Comparison of ENCODE assay signal across 43 cellular contexts in the genomic region with DNA sequence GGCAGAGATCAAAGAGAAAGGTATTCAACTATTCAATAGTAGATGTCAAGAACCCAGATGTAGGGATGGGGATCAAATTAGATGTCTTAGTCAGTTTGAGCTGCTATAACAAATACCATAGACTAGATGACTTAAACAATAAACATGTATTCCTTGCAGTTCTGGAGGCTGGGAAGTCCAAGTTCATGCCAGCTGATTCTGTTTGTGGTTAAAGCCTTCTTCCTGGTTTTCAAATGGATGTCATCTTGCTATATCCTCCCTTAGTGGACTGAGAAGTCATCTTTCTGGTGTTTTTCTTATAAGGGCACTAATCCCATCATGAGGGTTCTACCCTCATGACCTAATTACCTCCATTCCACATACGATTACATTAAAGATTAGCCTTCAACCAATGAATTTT. TPM values are rescaled to one million over a fixed set of nuclear protein-coding genes. Genes with fewer than 3 reads are reported as not detected.
"Had no signal": no experiment of that assay in that cellular context is flagged by ENCODE, and none has a peak within 500 bp of the region (broad histone marks: within the 10 kb centered on the region; RNA-seq: fewer than 3 reads in every experiment).

No MANE protein-coding gene starts in this region.

- H3K36me3 ChIP-seq: adrenal gland, ascending aorta, brain microvascular endothelial cell, breast epithelium, cardiac muscle cell had no signal

- H3K4me3 Mint-ChIP-seq: activated naive CD4-positive, alpha-beta T cell treated with anti-CD3 and anti-CD28 coated beads for 36 hours; activated naive CD4-positive, alpha-beta T cell treated with anti-CD3 and anti-CD28 coated beads, Interleukin-2, amount 10 ng/mL, durations not matched to agents 7 days and 5 days; activated naive CD4-positive, alpha-beta T cell treated with anti-CD3 and anti-CD28 coated beads, Interleukin-2, amount 50 U/mL, for 24 hours; activated naive CD8-positive, alpha-beta T cell; activated naive CD8-positive, alpha-beta T cell treated with anti-CD3 and anti-CD28 coated beads for 36 hours; activated naive CD8-positive, alpha-beta T cell treated with anti-CD3 and anti-CD28 coated beads, Interleukin-2, amount 10 ng/mL, durations not matched to agents 7 days and 5 days; activated naive CD8-positive, alpha-beta T cell treated with anti-CD3 and anti-CD28 coated beads, Interleukin-2, amount 50 U/mL, for 24 hours; activated T-cell treated with anti-CD3 and anti-CD28 coated beads, Interleukin-2, amount 50 U/mL, for 24 hours; activated T-cell treated with anti-CD3 and anti-CD28 coated beads, Interleukin-2, amount 50 U/mL, for 4 hours; activated T-cell treated with anti-CD3 and anti-CD28 coated beads, Interleukin-2, amount 50 U/mL, for 72 hours; activated T-helper 1 cell treated with anti-CD3 and anti-CD28 coated beads, Interleukin-12 subunit alpha, Interleukin-12 subunit beta, Interleukin-2, Interleukin-4 antibody, amounts not matched to agents 30 ng/mL and 10 ng/mL and 1 ng/mL, durations not matched to agents 14 hours and 24 hours and 36 hours; activated T-helper 17 cell treated with anti-CD3 and anti-CD28 coated beads, Interleukin-2, amount 50 U/mL, for 72 hours; brain; central memory CD8-positive, alpha-beta T cell had no signal

- H3K4me1 Mint-ChIP-seq: activated naive CD4-positive, alpha-beta T cell treated with anti-CD3 and anti-CD28 coated beads, Interleukin-2, amount 10 ng/mL, durations not matched to agents 7 days and 5 days; activated naive CD4-positive, alpha-beta T cell treated with anti-CD3 and anti-CD28 coated beads, Interleukin-2, amount 50 U/mL, for 24 hours; activated naive CD8-positive, alpha-beta T cell treated with anti-CD3 and anti-CD28 coated beads for 36 hours; activated naive CD8-positive, alpha-beta T cell treated with anti-CD3 and anti-CD28 coated beads, Interleukin-2, amount 10 ng/mL, durations not matched to agents 7 days and 5 days; activated naive CD8-positive, alpha-beta T cell treated with anti-CD3 and anti-CD28 coated beads, Interleukin-2, amount 50 U/mL, for 24 hours; activated T-helper 17 cell treated with anti-CD3 and anti-CD28 coated beads, Interleukin-2, amount 50 U/mL, for 72 hours; brain; central memory CD8-positive, alpha-beta T cell had no signal

- H3K27ac Mint-ChIP-seq: activated naive CD4-positive, alpha-beta T cell treated with anti-CD3 and anti-CD28 coated beads for 36 hours; activated naive CD4-positive, alpha-beta T cell treated with anti-CD3 and anti-CD28 coated beads, Interleukin-2, amount 10 ng/mL, durations not matched to agents 7 days and 5 days; activated naive CD4-positive, alpha-beta T cell treated with anti-CD3 and anti-CD28 coated beads, Interleukin-2, amount 50 U/mL, for 24 hours; activated naive CD4-positive, alpha-beta T cell treated with anti-CD3 and anti-CD28 coated beads, Interleukin-2, amount 50 U/mL, for 72 hours; activated naive CD8-positive, alpha-beta T cell; activated naive CD8-positive, alpha-beta T cell treated with anti-CD3 and anti-CD28 coated beads for 36 hours; activated naive CD8-positive, alpha-beta T cell treated with anti-CD3 and anti-CD28 coated beads, Interleukin-2, amount 10 ng/mL, durations not matched to agents 7 days and 5 days; activated naive CD8-positive, alpha-beta T cell treated with anti-CD3 and anti-CD28 coated beads, Interleukin-2, amount 50 U/mL, for 24 hours; activated T-cell treated with anti-CD3 and anti-CD28 coated beads, Interleukin-2, amount 50 U/mL, for 24 hours; activated T-cell treated with anti-CD3 and anti-CD28 coated beads, Interleukin-2, amount 50 U/mL, for 72 hours; activated T-helper 1 cell treated with anti-CD3 and anti-CD28 coated beads, Interleukin-12 subunit alpha, Interleukin-12 subunit beta, Interleukin-2, Interleukin-4 antibody, amounts not matched to agents 30 ng/mL and 10 ng/mL and 1 ng/mL, durations not matched to agents 14 hours and 24 hours and 36 hours; activated T-helper 17 cell treated with anti-CD3 and anti-CD28 coated beads, Interleukin-2, amount 50 U/mL, for 72 hours; activated T-helper 2 cell treated with anti-CD3 and anti-CD28 coated beads, Interferon-gamma antibody, Interleukin-2, Interleukin-4, amounts not matched to agents 10 μg/mL and 5 μg/mL and 100 μg/mL, durations not matched to agents 14 hours and 24 hours and 36 hours; brain had no signal

- H3K4me1 ChIP-seq: adrenal gland, ascending aorta, breast epithelium had no signal

- H3K9me3 ChIP-seq: adrenal gland, ascending aorta, body of pancreas had no signal

- H3K27me3 Mint-ChIP-seq: activated naive CD4-positive, alpha-beta T cell treated with anti-CD3 and anti-CD28 coated beads, Interleukin-2, amount 10 ng/mL, durations not matched to agents 7 days and 5 days; activated naive CD4-positive, alpha-beta T cell treated with anti-CD3 and anti-CD28 coated beads, Interleukin-2, amount 50 U/mL, for 24 hours; activated naive CD8-positive, alpha-beta T cell; activated naive CD8-positive, alpha-beta T cell treated with anti-CD3 and anti-CD28 coated beads for 36 hours; activated naive CD8-positive, alpha-beta T cell treated with anti-CD3 and anti-CD28 coated beads, Interleukin-2, amount 10 ng/mL, durations not matched to agents 7 days and 5 days; activated naive CD8-positive, alpha-beta T cell treated with anti-CD3 and anti-CD28 coated beads, Interleukin-2, amount 50 U/mL, for 24 hours; activated T-cell treated with anti-CD3 and anti-CD28 coated beads, Interleukin-2, amount 50 U/mL, for 24 hours; activated T-helper 17 cell treated with anti-CD3 and anti-CD28 coated beads, Interleukin-2, amount 50 U/mL, for 72 hours; brain; central memory CD8-positive, alpha-beta T cell had no signal

- H3K9me3 Mint-ChIP-seq: activated T-helper 1 cell treated with anti-CD3 and anti-CD28 coated beads, Interleukin-12 subunit alpha, Interleukin-12 subunit beta, Interleukin-2, Interleukin-4 antibody, amounts not matched to agents 30 ng/mL and 10 ng/mL and 1 ng/mL, durations not matched to agents 14 hours and 24 hours and 36 hours; central memory CD8-positive, alpha-beta T cell had no signal

- ATAC-seq: activated naive CD4-positive, alpha-beta T cell treated with anti-CD3 and anti-CD28 coated beads, Interleukin-2, amount 50 U/mL, for 72 hours; activated naive CD8-positive, alpha-beta T cell treated with anti-CD3 and anti-CD28 coated beads, Interleukin-2, amount 50 U/mL, for 24 hours; activated T-cell treated with anti-CD3 and anti-CD28 coated beads, Interleukin-2, amount 50 U/mL, for 4 hours; activated T-cell treated with anti-CD3 and anti-CD28 coated beads, Interleukin-2, amount 50 U/mL, for 72 hours; activated T-helper 17 cell treated with anti-CD3 and anti-CD28 coated beads, Interleukin-2, amount 50 U/mL, for 72 hours; body of pancreas had no signal

- H3K36me3 Mint-ChIP-seq: activated naive CD4-positive, alpha-beta T cell treated with anti-CD3 and anti-CD28 coated beads, Interleukin-2, amount 10 ng/mL, durations not matched to agents 7 days and 5 days; activated naive CD4-positive, alpha-beta T cell treated with anti-CD3 and anti-CD28 coated beads, Interleukin-2, amount 50 U/mL, for 24 hours; activated naive CD4-positive, alpha-beta T cell treated with anti-CD3 and anti-CD28 coated beads, Interleukin-2, amount 50 U/mL, for 72 hours; activated naive CD8-positive, alpha-beta T cell; activated naive CD8-positive, alpha-beta T cell treated with anti-CD3 and anti-CD28 coated beads for 36 hours; activated naive CD8-positive, alpha-beta T cell treated with anti-CD3 and anti-CD28 coated beads, Interleukin-2, amount 10 ng/mL, durations not matched to agents 7 days and 5 days; brain had no signal

- H3K27ac ChIP-seq: adrenal gland, ascending aorta, body of pancreas, brain microvascular endothelial cell, breast epithelium, cardiac muscle cell had no signal

- DNase-seq: activated effector memory CD4-positive, alpha-beta T cell treated with anti-CD3 and anti-CD28 coated beads, Interleukin-2, amount 50 U/mL, for 16 hours; activated effector memory CD4-positive, alpha-beta T cell treated with Interleukin-2 at 50 U/mL for 16 hours; activated gamma-delta T cell; activated gamma-delta T cell treated with Interleukin-2 at 50 U/mL for 16 hours; activated naive CD4-positive, alpha-beta T cell; activated naive CD4-positive, alpha-beta T cell treated with anti-CD3 and anti-CD28 coated beads for 36 hours; activated naive CD4-positive, alpha-beta T cell treated with anti-CD3 and anti-CD28 coated beads, Interleukin-2, amount 10 ng/mL, durations not matched to agents 7 days and 5 days; activated naive CD4-positive, alpha-beta T cell treated with anti-CD3 and anti-CD28 coated beads, Interleukin-2, amount 50 U/mL, for 16 hours; activated naive CD4-positive, alpha-beta T cell treated with Interleukin-2 at 50 U/mL for 16 hours; activated naive CD8-positive, alpha-beta T cell treated with anti-CD3 and anti-CD28 coated beads for 36 hours; activated naive CD8-positive, alpha-beta T cell treated with anti-CD3 and anti-CD28 coated beads, Interleukin-2, amount 10 ng/mL, durations not matched to agents 7 days and 5 days; activated naive CD8-positive, alpha-beta T cell treated with anti-CD3 and anti-CD28 coated beads, Interleukin-2, amount 50 U/mL, for 24 hours; activated T-cell treated with anti-CD3 and anti-CD28 coated beads, Interleukin-2, amount 50 U/mL, for 24 hours; activated T-cell treated with anti-CD3 and anti-CD28 coated beads, Interleukin-2, amount 50 U/mL, for 4 hours; activated T-cell treated with anti-CD3 and anti-CD28 coated beads, Interleukin-2, amount 50 U/mL, for 48 hours; activated T-cell treated with anti-CD3 and anti-CD28 coated beads, Interleukin-2, amount 50 U/mL, for 72 hours; adrenal gland; amniotic stem cell; amygdala; anterior cingulate cortex; aorta; body of pancreas; brain microvascular endothelial cell; caudate nucleus; central memory CD4-positive, alpha-beta T cell; cerebellar nuclear complex had no signal

- H3K27me3 ChIP-seq: adrenal gland, ascending aorta, body of pancreas, brain microvascular endothelial cell, breast epithelium, cardiac muscle cell had no signal

- FAIRE-seq: astrocyte, bronchial epithelial cell had no signal

- H3K4me3 ChIP-seq: adrenal gland, ascending aorta, body of pancreas, breast epithelium, cardiac muscle cell had no signal

RNA-seq across cellular contexts. Expression of a gene that starts 19.5 kb away (rescaled TPM):
- total RNA-seq: activated naive CD4-positive, alpha-beta T cell treated with anti-CD3 and anti-CD28 coated beads for 36 hours; activated naive CD4-positive, alpha-beta T cell treated with anti-CD3 and anti-CD28 coated beads, Interleukin-2, amount 50 U/mL, for 72 hours; activated naive CD8-positive, alpha-beta T cell treated with anti-CD3 and anti-CD28 coated beads for 36 hours; activated T-cell treated with anti-CD3 and anti-CD28 coated beads, Interleukin-2, amount 50 U/mL, for 72 hours; activated T-helper 17 cell treated with anti-CD3 and anti-CD28 coated beads, Interleukin-2, amount 50 U/mL, for 72 hours had no signal

RNA-seq across cellular contexts. Expression of a gene that starts 50.5 kb away (rescaled TPM):
- total RNA-seq: activated naive CD4-positive, alpha-beta T cell treated with anti-CD3 and anti-CD28 coated beads for 36 hours; activated naive CD4-positive, alpha-beta T cell treated with anti-CD3 and anti-CD28 coated beads, Interleukin-2, amount 50 U/mL, for 72 hours; activated naive CD8-positive, alpha-beta T cell treated with anti-CD3 and anti-CD28 coated beads for 36 hours; activated naive CD8-positive, alpha-beta T cell treated with anti-CD3 and anti-CD28 coated beads, Interleukin-2, amount 10 ng/mL, durations not matched to agents 7 days and 5 days; activated T-cell treated with anti-CD3 and anti-CD28 coated beads, Interleukin-2, amount 50 U/mL, for 4 hours; activated T-cell treated with anti-CD3 and anti-CD28 coated beads, Interleukin-2, amount 50 U/mL, for 72 hours; activated T-helper 1 cell treated with anti-CD3 and anti-CD28 coated beads, Interleukin-12 subunit alpha, Interleukin-12 subunit beta, Interleukin-2, Interleukin-4 antibody, amounts not matched to agents 30 ng/mL and 10 ng/mL and 1 ng/mL, durations not matched to agents 14 hours and 24 hours and 36 hours; activated T-helper 17 cell treated with anti-CD3 and anti-CD28 coated beads, Interleukin-2, amount 50 U/mL, for 72 hours; activated T-helper 2 cell treated with anti-CD3 and anti-CD28 coated beads, Interferon-gamma antibody, Interleukin-2, Interleukin-4, amounts not matched to agents 10 μg/mL and 5 μg/mL and 100 μg/mL, durations not matched to agents 14 hours and 24 hours and 36 hours; adrenal gland; aorta; ascending aorta; astrocyte; body of pancreas; breast epithelium; bronchial epithelial cell; cardiac muscle cell; cardiac septum; cerebellum; chondrocyte had no signal
- polyA plus RNA-seq: adipose tissue, adrenal gland, aorta, cardiac muscle cell had no signal
